Comparison of ENCODE assay signal across 8 cellular contexts in genomic region chr10:101566333-101567164, GRCh38. TPM values are rescaled to one million over a fixed set of nuclear protein-coding genes. Genes with fewer than 3 reads are reported as not detected.
DNase-seq lines count a peak whose midpoint lies in the region; ATAC-seq and TF ChIP-seq lines count a peak whose summit lies in the region.

No MANE protein-coding gene starts in this region.

- H3K27ac ChIP-seq in hepatocyte = no peak overlapping the region
- no peak overlapping the region for H3K27ac ChIP-seq in thoracic aorta

- no peaks in the 10 kb centered on the region for H4K20me1 ChIP-seq in hepatocyte (ENCODE audit: insufficient read depth, poor library complexity, severe bottlenecking)

- H3K27me3 ChIP-seq in hepatocyte = peaks cover 51% of the 10 kb centered on the region
- peaks cover 14% of the 10 kb centered on the region for H3K27me3 ChIP-seq in thoracic aorta (replicated peaks; ENCODE audit: insufficient read depth)

- peaks cover 6% of the 10 kb centered on the region for H3K4me1 Mint-ChIP-seq in activated naive CD4-positive, alpha-beta T cell treated with anti-CD3 and anti-CD28 coated beads, Interleukin-2, amount 50 U/mL, for 24 hours

- no peak for TF ChIP-seq CTCF in hepatocyte (IDR thresholded peaks at IDR 0.05; ENCODE audit: poor library complexity)
- TF ChIP-seq CTCF in thoracic aorta (IDR thresholded peaks at IDR 0.05) = no peak

- H3K9me3 ChIP-seq in hepatocyte (ENCODE audit: low read depth) (no peaks in the 10 kb centered on the region), thoracic aorta (no peaks in the 10 kb centered on the region)

- ATAC-seq in thoracic aorta (ENCODE audit: insufficient number of reproducible peaks, low FRiP score, low read depth) = no peak
- no peak for ATAC-seq in esophagus mucosa
- ATAC-seq in HG03378 (IDR thresholded peaks at IDR 0.05; ENCODE audit: unreplicated experiment) = no peak

- H3K9me2 ChIP-seq in hepatocyte (replicated peaks; ENCODE audit: insufficient read depth) = no peaks in the 10 kb centered on the region

- WGBS in hepatocyte (ENCODE audit: low lambda C conversion rate, missing lambda C conversion rate) = 29% methylated on average over 50 of the region's 59 CpGs

- H3K27me3 Mint-ChIP-seq in activated naive CD4-positive, alpha-beta T cell treated with anti-CD3 and anti-CD28 coated beads, Interleukin-2, amount 50 U/mL, for 24 hours = peaks cover 41% of the 10 kb centered on the region

- H3K4me1 ChIP-seq in hepatocyte (ENCODE audit: insufficient read depth) (peaks cover 6% of the 10 kb centered on the region), thoracic aorta (ENCODE audit: control insufficient read depth in 1 of 2, low read depth in 2 of 2) (peaks cover 6 to 25% of the 10 kb centered on the region in 2 donors)

- H3K27ac Mint-ChIP-seq in activated naive CD4-positive, alpha-beta T cell treated with anti-CD3 and anti-CD28 coated beads, Interleukin-2, amount 50 U/mL, for 24 hours = no peak overlapping the region

- H3K79me2 ChIP-seq in hepatocyte = no peaks in the 10 kb centered on the region

- H3K4me3 Mint-ChIP-seq in activated naive CD4-positive, alpha-beta T cell treated with anti-CD3 and anti-CD28 coated beads, Interleukin-2, amount 50 U/mL, for 24 hours = peak overlapping the region; percentile 6

- H2AFZ ChIP-seq in hepatocyte = no peak overlapping the region

- peaks cover 2% of the 10 kb centered on the region for H3K36me3 Mint-ChIP-seq in activated naive CD4-positive, alpha-beta T cell treated with anti-CD3 and anti-CD28 coated beads, Interleukin-2, amount 50 U/mL, for 24 hours

- peak overlapping the region; percentile 65 for H3K4me2 ChIP-seq in hepatocyte

- no peak overlapping the region for H3K4me3 ChIP-seq in hepatocyte
- peak overlapping the region; percentile 30 for H3K4me3 ChIP-seq in thoracic aorta

- H3K9me3 Mint-ChIP-seq in activated naive CD4-positive, alpha-beta T cell treated with anti-CD3 and anti-CD28 coated beads, Interleukin-2, amount 50 U/mL, for 24 hours = no peaks in the 10 kb centered on the region

- H3K36me3 ChIP-seq in hepatocyte (replicated peaks; ENCODE audit: insufficient read depth, low read depth) (no peaks in the 10 kb centered on the region), thoracic aorta (no peaks in the 10 kb centered on the region)

- DNase-seq in activated naive CD4-positive, alpha-beta T cell treated with anti-CD3 and anti-CD28 coated beads, Interleukin-2, amount 50 U/mL, for 16 hours = no peak
- peak; percentile 47 for DNase-seq in RPMI8226
- DNase-seq in hepatocyte (ENCODE audit: low spot score) = no peak
- DNase-seq in thoracic aorta (ENCODE audit: low spot score) = no peak
- no peak for DNase-seq in DMS153 (lab: John Stamatoyannopoulos, UW)

RNA-seq across cellular contexts. Expression of gene POLL, which starts 21.5 kb away (rescaled TPM):
- total RNA-seq in hepatocyte = 17.7 and 20.9 TPM in 2 replicates
- polyA plus RNA-seq in hepatocyte = 16.8 and 19.2 TPM in 2 replicates
- total RNA-seq in thoracic aorta = 10 to 100 TPM; 22.3 to 37.0 TPM
- total RNA-seq in esophagus mucosa = 13.5 TPM

RNA-seq across cellular contexts. Expression of gene DPCD, which starts 21.6 kb away (rescaled TPM):
- total RNA-seq in hepatocyte = 24.8 and 27.9 TPM in 2 replicates
- polyA plus RNA-seq in hepatocyte = 26.5 and 30.1 TPM in 2 replicates
- 10 to 100 TPM; 12.6 to 22.9 TPM for total RNA-seq in thoracic aorta
- 19.0 TPM for total RNA-seq in esophagus mucosa
